In the genomic region with DNA sequence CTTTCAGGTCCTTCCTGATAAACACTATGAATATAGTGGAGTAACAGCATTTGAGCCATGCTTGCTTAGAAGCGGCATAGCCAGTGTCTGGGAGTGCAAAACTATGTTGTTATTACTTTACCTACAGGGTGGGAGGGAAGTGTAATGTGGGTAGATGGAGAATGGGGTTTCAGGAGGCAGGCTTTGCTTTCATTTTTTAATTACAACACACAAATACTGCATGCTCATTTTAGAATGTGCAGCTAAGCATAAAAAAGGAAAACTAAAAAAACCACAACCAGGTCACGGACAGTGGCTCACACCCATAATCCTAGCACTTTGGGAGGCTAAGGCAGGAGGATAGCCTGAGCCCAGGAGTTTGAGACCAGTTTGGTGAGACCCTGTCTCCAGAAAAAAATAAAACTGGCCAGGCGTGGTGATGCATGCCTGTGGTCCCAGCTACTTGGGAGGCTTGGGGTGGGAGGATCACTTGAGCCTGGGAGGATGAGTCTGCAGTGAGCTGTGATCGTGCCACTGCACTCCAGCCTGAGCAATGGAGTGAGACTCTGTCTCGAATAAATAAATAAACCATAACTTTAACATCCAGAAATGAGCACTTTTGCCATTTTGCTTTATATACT, we compare ENCODE assay signal across 1 cellular context.
TF ChIP-seq lines count a peak whose summit lies in the region.

No MANE protein-coding gene starts in this region.

TF ChIP-seq in GM12878, 131 proteins besides CTCF, POLR2A, EP300 and RAD21 (continued from another document):
- TF ChIP-seq, protein P1, sequence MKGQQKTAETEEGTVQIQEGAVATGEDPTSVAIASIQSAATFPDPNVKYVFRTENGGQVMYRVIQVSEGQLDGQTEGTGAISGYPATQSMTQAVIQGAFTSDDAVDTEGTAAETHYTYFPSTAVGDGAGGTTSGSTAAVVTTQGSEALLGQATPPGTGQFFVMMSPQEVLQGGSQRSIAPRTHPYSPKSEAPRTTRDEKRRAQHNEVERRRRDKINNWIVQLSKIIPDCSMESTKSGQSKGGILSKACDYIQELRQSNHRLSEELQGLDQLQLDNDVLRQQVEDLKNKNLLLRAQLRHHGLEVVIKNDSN (IDR thresholded peaks at IDR 0.05; ENCODE audit: borderline replicate concordance, extremely low read length, insufficient read depth, low read depth, low read length), result no peak
- TF ChIP-seq RB1 (IDR thresholded peaks at IDR 0.05; ENCODE audit: borderline replicate concordance) (no peak), SIX5 (IDR thresholded peaks at IDR 0.05; ENCODE audit: low read depth, low read length, severe bottlenecking) (no peak), CHD1 (IDR thresholded peaks at IDR 0.05; ENCODE audit: low read depth, low read length) (no peak), EED (IDR thresholded peaks at IDR 0.05; ENCODE audit: low read depth) (peak; percentile 35; the same call in 1 of the 2 replicates), ATF7 (IDR thresholded peaks at IDR 0.05; ENCODE audit: low read depth) (no peak), HCFC1 (IDR thresholded peaks at IDR 0.05; ENCODE audit: low read length) (no peak), RUNX3 (IDR thresholded peaks at IDR 0.05; ENCODE audit: low read length) (peak; percentile 61), CREM (IDR thresholded peaks at IDR 0.05; ENCODE audit: low read depth) (no peak), CBX5 (IDR thresholded peaks at IDR 0.05; ENCODE audit: low read depth) (no peak), SMC3 (IDR thresholded peaks at IDR 0.05; ENCODE audit: borderline replicate concordance, low read length) (no peak)
- TF ChIP-seq, protein P2, sequence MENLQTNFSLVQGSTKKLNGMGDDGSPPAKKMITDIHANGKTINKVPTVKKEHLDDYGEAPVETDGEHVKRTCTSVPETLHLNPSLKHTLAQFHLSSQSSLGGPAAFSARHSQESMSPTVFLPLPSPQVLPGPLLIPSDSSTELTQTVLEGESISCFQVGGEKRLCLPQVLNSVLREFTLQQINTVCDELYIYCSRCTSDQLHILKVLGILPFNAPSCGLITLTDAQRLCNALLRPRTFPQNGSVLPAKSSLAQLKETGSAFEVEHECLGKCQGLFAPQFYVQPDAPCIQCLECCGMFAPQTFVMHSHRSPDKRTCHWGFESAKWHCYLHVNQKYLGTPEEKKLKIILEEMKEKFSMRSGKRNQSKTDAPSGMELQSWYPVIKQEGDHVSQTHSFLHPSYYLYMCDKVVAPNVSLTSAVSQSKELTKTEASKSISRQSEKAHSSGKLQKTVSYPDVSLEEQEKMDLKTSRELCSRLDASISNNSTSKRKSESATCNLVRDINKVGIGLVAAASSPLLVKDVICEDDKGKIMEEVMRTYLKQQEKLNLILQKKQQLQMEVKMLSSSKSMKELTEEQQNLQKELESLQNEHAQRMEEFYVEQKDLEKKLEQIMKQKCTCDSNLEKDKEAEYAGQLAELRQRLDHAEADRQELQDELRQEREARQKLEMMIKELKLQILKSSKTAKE (IDR thresholded peaks at IDR 0.05; ENCODE audit: low read depth, poor library complexity, severe bottlenecking), result no peak
- TF ChIP-seq, protein P3, sequence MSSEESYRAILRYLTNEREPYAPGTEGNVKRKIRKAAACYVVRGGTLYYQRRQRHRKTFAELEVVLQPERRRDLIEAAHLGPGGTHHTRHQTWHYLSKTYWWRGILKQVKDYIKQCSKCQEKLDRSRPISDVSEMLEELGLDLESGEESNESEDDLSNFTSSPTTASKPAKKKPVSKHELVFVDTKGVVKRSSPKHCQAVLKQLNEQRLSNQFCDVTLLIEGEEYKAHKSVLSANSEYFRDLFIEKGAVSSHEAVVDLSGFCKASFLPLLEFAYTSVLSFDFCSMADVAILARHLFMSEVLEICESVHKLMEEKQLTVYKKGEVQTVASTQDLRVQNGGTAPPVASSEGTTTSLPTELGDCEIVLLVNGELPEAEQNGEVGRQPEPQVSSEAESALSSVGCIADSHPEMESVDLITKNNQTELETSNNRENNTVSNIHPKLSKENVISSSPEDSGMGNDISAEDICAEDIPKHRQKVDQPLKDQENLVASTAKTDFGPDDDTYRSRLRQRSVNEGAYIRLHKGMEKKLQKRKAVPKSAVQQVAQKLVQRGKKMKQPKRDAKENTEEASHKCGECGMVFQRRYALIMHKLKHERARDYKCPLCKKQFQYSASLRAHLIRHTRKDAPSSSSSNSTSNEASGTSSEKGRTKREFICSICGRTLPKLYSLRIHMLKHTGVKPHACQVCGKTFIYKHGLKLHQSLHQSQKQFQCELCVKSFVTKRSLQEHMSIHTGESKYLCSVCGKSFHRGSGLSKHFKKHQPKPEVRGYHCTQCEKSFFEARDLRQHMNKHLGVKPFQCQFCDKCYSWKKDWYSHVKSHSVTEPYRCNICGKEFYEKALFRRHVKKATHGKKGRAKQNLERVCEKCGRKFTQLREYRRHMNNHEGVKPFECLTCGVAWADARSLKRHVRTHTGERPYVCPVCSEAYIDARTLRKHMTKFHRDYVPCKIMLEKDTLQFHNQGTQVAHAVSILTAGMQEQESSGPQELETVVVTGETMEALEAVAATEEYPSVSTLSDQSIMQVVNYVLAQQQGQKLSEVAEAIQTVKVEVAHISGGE (CRISPR knock-in tag; IDR thresholded peaks at IDR 0.05), result no peak
- TF ChIP-seq, protein P4, sequence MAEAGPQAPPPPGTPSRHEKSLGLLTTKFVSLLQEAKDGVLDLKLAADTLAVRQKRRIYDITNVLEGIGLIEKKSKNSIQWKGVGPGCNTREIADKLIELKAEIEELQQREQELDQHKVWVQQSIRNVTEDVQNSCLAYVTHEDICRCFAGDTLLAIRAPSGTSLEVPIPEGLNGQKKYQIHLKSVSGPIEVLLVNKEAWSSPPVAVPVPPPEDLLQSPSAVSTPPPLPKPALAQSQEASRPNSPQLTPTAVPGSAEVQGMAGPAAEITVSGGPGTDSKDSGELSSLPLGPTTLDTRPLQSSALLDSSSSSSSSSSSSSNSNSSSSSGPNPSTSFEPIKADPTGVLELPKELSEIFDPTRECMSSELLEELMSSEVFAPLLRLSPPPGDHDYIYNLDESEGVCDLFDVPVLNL (IDR thresholded peaks at IDR 0.05; ENCODE audit: low read depth, low read length), result no peak
